28 cellular contexts compared by ENCODE assay signal in the genomic region with DNA sequence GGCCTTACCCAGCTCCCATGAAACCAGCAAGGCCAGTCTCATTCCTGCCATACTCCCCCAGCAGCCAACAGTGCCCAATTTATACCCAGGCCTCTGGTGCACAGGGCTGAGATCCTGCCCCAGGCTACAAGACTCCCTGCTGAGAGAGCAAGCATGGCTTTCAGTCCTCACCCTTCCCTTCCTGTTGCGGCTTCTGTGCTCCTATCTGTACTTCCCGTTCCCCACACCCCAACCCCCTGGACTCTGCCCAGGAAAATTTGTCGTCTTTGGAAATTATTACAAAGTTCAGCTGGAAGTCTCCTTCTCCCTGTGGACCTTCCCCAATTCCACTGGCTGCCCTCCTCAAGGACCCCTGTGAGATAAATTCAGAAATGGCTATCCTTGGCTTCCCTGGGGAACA.
A peak's percentile ranks its signal among the peaks of the same experiment; 100 is the strongest.
DNase-seq lines count a peak whose midpoint lies in the region; ATAC-seq and TF ChIP-seq lines count a peak whose summit lies in the region.
"Had no signal": no experiment of that assay in that cellular context is flagged by ENCODE, and none has a peak within 500 bp of the region (broad histone marks: within the 10 kb centered on the region; RNA-seq: fewer than 3 reads in every experiment).

No MANE protein-coding gene starts in this region.

- 36 to 64% (median 56%) methylated on average over 3 of the region's 3 CpGs for WGBS in heart left ventricle, 4 donors

- H3K4me1 Mint-ChIP-seq in GM23338 = no peaks in the 10 kb centered on the region; the same call in 1 of the 3 replicates
- H3K4me1 Mint-ChIP-seq: nephron progenitor cell; stimulated activated effector memory CD8-positive, alpha-beta T cell treated with anti-CD3 and anti-CD28 coated beads, Interleukin-12 subunit alpha, Interleukin-12 subunit beta, amount 100 ng/mL, for 72 hours had no signal

- H4K20me1 ChIP-seq in GM23338 (replicated peaks; ENCODE audit: insufficient read depth) = no peaks in the 10 kb centered on the region

- H3K9me3 ChIP-seq in heart left ventricle (peaks cover 0 to 32% (median 0%) of the 10 kb centered on the region in 12 donors), skeletal muscle tissue (ENCODE audit: control insufficient read depth in 3 of 3, low read length in 3 of 3) (no peaks in the 10 kb centered on the region)
- H3K9me3 ChIP-seq: mucosa of descending colon, pancreas, vagina had no signal

- no peaks in the 10 kb centered on the region for H3K27me3 Mint-ChIP-seq in GM23338 (ENCODE audit: insufficient read depth, low read depth, poor library complexity)

- H3K9me3 Mint-ChIP-seq in GM23338 = no peaks in the 10 kb centered on the region
- H3K9me3 Mint-ChIP-seq: activated T-cell treated with anti-CD3 and anti-CD28 coated beads, Interleukin-2, amount 50 U/mL, for 24 hours; nephron progenitor cell had no signal

- DNase-seq in GM23338 (ENCODE audit: low spot score) (no peak), UCSD-AML1 (lab: John Stamatoyannopoulos, UW; ENCODE audit: unreplicated experiment) (peak; percentile 36), heart left ventricle (peak; percentile 42 to 73 (median 62)), HT-29 (ENCODE audit: low spot score) (no peak), NK-92 (lab: John Stamatoyannopoulos, UW; ENCODE audit: unreplicated experiment) (no peak)
- DNase-seq in stimulated activated naive CD4-positive, alpha-beta T cell (lab: John Stamatoyannopoulos, UW) = no peak
- DNase-seq: activated CD4-positive, alpha-beta T cell treated with anti-CD3 and anti-CD28 coated beads for 48 hours; activated gamma-delta T cell treated with Interleukin-2 at 50 U/mL for 16 hours; activated T-cell treated with anti-CD3 and anti-CD28 coated beads, Interleukin-2, amount 50 U/mL, for 24 hours; C1 segment of cervical spinal cord; DND-41; HFFc6; Karpas-422; mucosa of descending colon; NCI-H1092; NCI-H2029; NCI-H2227 treated with DMSO at 0.1 percent for 48 hours; NCI-H82; nephron progenitor cell; RPMI8226; stimulated activated CD4-positive, alpha-beta T cell treated with anti-CD3 and anti-CD28 coated beads, Interleukin-4, amount 100 ng/mL, for 1 hour; T-helper 1 cell had no signal

- H3K27me3 ChIP-seq in GM23338 (ENCODE audit: insufficient read depth) (no peaks in the 10 kb centered on the region), heart left ventricle (no peaks in the 10 kb centered on the region), skeletal muscle tissue (ENCODE audit: control insufficient read depth in 3 of 3, insufficient read depth in 3 of 3, low read length in 3 of 3) (no peaks in the 10 kb centered on the region)
- H3K27me3 ChIP-seq: pancreas, vagina had no signal

- TF ChIP-seq CTCF in GM23338 (conservative IDR thresholded peaks at IDR 0.05; ENCODE audit: low read depth in 2 of 2) = no peak
- no peak for TF ChIP-seq CTCF in heart left ventricle (IDR thresholded peaks at IDR 0.05)

- H3K4me3 Mint-ChIP-seq in GM23338 = no peak overlapping the region
- H3K4me3 Mint-ChIP-seq: activated T-cell treated with anti-CD3 and anti-CD28 coated beads, Interleukin-2, amount 50 U/mL, for 24 hours; HFFc6; nephron progenitor cell; stimulated activated effector memory CD8-positive, alpha-beta T cell treated with anti-CD3 and anti-CD28 coated beads, Interleukin-12 subunit alpha, Interleukin-12 subunit beta, amount 100 ng/mL, for 72 hours had no signal

- H3K4me2 ChIP-seq in GM23338 = no peak overlapping the region

- H3K27ac ChIP-seq in GM23338 (ENCODE audit: low read depth) (no peak overlapping the region), heart left ventricle (peak overlapping the region in 6 of 12 donors; percentile 13 to 74 (median 52)), skeletal muscle tissue (ENCODE audit: low read depth, low read length) (peak overlapping the region; percentile 12)
- H3K27ac ChIP-seq: pancreas, vagina had no signal

- H3K9me2 ChIP-seq in GM23338 (ENCODE audit: insufficient read depth) = 0 out of 2 replicates have a peak, but pooled peaks cover 10% of the 10 kb centered on the region

- no peaks in the 10 kb centered on the region for H3K4me1 ChIP-seq in GM23338 (ENCODE audit: insufficient read depth)
- H3K4me1 ChIP-seq in heart left ventricle = peaks cover 0 to 6% (median 0%) of the 10 kb centered on the region in 12 donors
- no peaks in the 10 kb centered on the region for H3K4me1 ChIP-seq in skeletal muscle tissue (ENCODE audit: control insufficient read depth in 3 of 3, insufficient read depth in 3 of 3, low read length in 3 of 3)
- H3K4me1 ChIP-seq: pancreas, vagina had no signal

- H3K36me3 Mint-ChIP-seq in GM23338 (ENCODE audit: low read depth) = no peaks in the 10 kb centered on the region
- H3K36me3 Mint-ChIP-seq: stimulated activated effector memory CD8-positive, alpha-beta T cell treated with anti-CD3 and anti-CD28 coated beads, Interleukin-12 subunit alpha, Interleukin-12 subunit beta, amount 100 ng/mL, for 72 hours had no signal

- H3K4me3 ChIP-seq in GM23338 (no peak overlapping the region), heart left ventricle (peak overlapping the region in 6 of 12 donors; percentile 15 to 48 (median 40)), skeletal muscle tissue (ENCODE audit: low read length in 3 of 3) (no peak overlapping the region)
- H3K4me3 ChIP-seq: lung, mucosa of descending colon, pancreas, vagina had no signal

- H3K27ac Mint-ChIP-seq in GM23338 = no peak overlapping the region
- H3K27ac Mint-ChIP-seq: activated T-cell treated with anti-CD3 and anti-CD28 coated beads, Interleukin-2, amount 50 U/mL, for 24 hours; HFFc6; nephron progenitor cell; stimulated activated effector memory CD8-positive, alpha-beta T cell treated with anti-CD3 and anti-CD28 coated beads, Interleukin-12 subunit alpha, Interleukin-12 subunit beta, amount 100 ng/mL, for 72 hours had no signal

- ATAC-seq in GM23338 (no peak), heart left ventricle (peak; percentile 66 to 85 (median 78)), GM21717 (IDR thresholded peaks at IDR 0.05; ENCODE audit: unreplicated experiment) (no peak)
- ATAC-seq: mucosa of descending colon, pancreas had no signal

- H3K9ac ChIP-seq in skeletal muscle tissue (ENCODE audit: low read depth in 1 of 3, low read length in 3 of 3) = no peak overlapping the region

- H3F3A ChIP-seq in GM23338 (replicated peaks; ENCODE audit: low read depth) = no peaks in the 10 kb centered on the region

- H3K36me3 ChIP-seq in GM23338 (ENCODE audit: insufficient read depth) (no peaks in the 10 kb centered on the region), heart left ventricle (no peaks in the 10 kb centered on the region), skeletal muscle tissue (ENCODE audit: control insufficient read depth in 3 of 3, insufficient read depth in 3 of 3, low read length in 3 of 3) (no peaks in the 10 kb centered on the region)
- H3K36me3 ChIP-seq: pancreas, vagina had no signal

- H2AFZ ChIP-seq in GM23338 = peak overlapping the region; percentile 19; the same call in 1 of the 2 replicates

- no peak for TF ChIP-seq POLR2A in heart left ventricle (IDR thresholded peaks at IDR 0.05)

- intact Hi-C loops in heart left ventricle (cut with DNase I) = no loop called here

- no peaks in the 10 kb centered on the region for H3K79me2 ChIP-seq in GM23338 (replicated peaks; ENCODE audit: insufficient read depth)

TF ChIP-seq in GM23338, 12 proteins besides CTCF, POLR2A, EP300 and RAD21:
- no peak for TF ChIP-seq JUNB (IDR thresholded peaks at IDR 0.05; ENCODE audit: unreplicated experiment)
TF ChIP-seq in GM23338: peak in this region for 0.

Comparison
In these comparisons a context has a peak if more than half of its experiments do, and no peak if none do; other contexts are left out.
1. ATAC-seq: peak in heart left ventricle (4 of 4); none in GM23338 (single experiment) and GM21717 (single experiment).
2. DNase-seq: peak in UCSD-AML1 (single experiment) and heart left ventricle (5 of 5); none in GM23338 (single experiment), HT-29 (single experiment), stimulated activated naive CD4-positive, alpha-beta T cell (0 of 6) and NK-92 (single experiment).